In genomic region chr10:24383681-24384106, GRCh38 we compare ENCODE assay signal across 9 cellular contexts.
DNase-seq lines count a peak whose midpoint lies in the region; ATAC-seq and TF ChIP-seq lines count a peak whose summit lies in the region.
"Had no signal": no experiment of that assay in that cellular context is flagged by ENCODE, and none has a peak within 500 bp of the region (broad histone marks: within the 10 kb centered on the region; RNA-seq: fewer than 3 reads in every experiment).

No MANE protein-coding gene starts in this region.

- peak; percentile 45 to 69 for DNase-seq in NCI-H187 (lab: John Stamatoyannopoulos, UW)
- DNase-seq in NCI-H187 treated with DMSO at 0.1 percent for 48 hours (lab: John Stamatoyannopoulos, UW), result no peak
- DNase-seq in cerebellum (ENCODE audit: low spot score), result peak; percentile 10
- DNase-seq in left lung, result peak; percentile 85 to 87
- peak in 1 of 2 donors; percentile 48 for DNase-seq in stimulated activated effector memory CD8-positive, alpha-beta T cell treated with anti-CD3 and anti-CD28 coated beads, Interleukin-12 subunit alpha, Interleukin-12 subunit beta, amount 100 ng/mL, for 72 hours (ENCODE audit: low spot score in 2 of 2)

- peak overlapping the region; percentile 57 for H3K9ac ChIP-seq in OCI-LY3 (ENCODE audit: low read length)

- no peak overlapping the region for H2AFZ ChIP-seq in OCI-LY3 (ENCODE audit: low read depth, low read length)

- no peaks in the 10 kb centered on the region for H3K9me3 Mint-ChIP-seq in stimulated activated effector memory CD8-positive, alpha-beta T cell treated with anti-CD3 and anti-CD28 coated beads, Interleukin-12 subunit alpha, Interleukin-12 subunit beta, amount 100 ng/mL, for 72 hours

- H3K27ac Mint-ChIP-seq in stimulated activated effector memory CD8-positive, alpha-beta T cell treated with anti-CD3 and anti-CD28 coated beads, Interleukin-12 subunit alpha, Interleukin-12 subunit beta, amount 100 ng/mL, for 72 hours, result no peak overlapping the region
- H3K27ac Mint-ChIP-seq: B cell had no signal

- ATAC-seq in GM19455 (IDR thresholded peaks at IDR 0.05; ENCODE audit: unreplicated experiment), result peak; percentile 77
- peak; percentile 93 for ATAC-seq in HG03439 (IDR thresholded peaks at IDR 0.05; ENCODE audit: unreplicated experiment)
- ATAC-seq in left lung, result peak; percentile 94
- ATAC-seq in stimulated activated effector memory CD8-positive, alpha-beta T cell treated with anti-CD3 and anti-CD28 coated beads, Interleukin-12 subunit alpha, Interleukin-12 subunit beta, amount 100 ng/mL, for 72 hours, result peak; percentile 67

- no peaks in the 10 kb centered on the region for H4K20me1 ChIP-seq in OCI-LY3 (ENCODE audit: insufficient read depth, low read length)

- H3K4me2 ChIP-seq in OCI-LY3 (ENCODE audit: low read length), result peak overlapping the region; percentile 77

- no peaks in the 10 kb centered on the region for H3K27me3 ChIP-seq in OCI-LY3 (ENCODE audit: low read depth, low read length)
- H3K27me3 ChIP-seq in left lung, result no peaks in the 10 kb centered on the region

- no peaks in the 10 kb centered on the region for H3K4me1 Mint-ChIP-seq in stimulated activated effector memory CD8-positive, alpha-beta T cell treated with anti-CD3 and anti-CD28 coated beads, Interleukin-12 subunit alpha, Interleukin-12 subunit beta, amount 100 ng/mL, for 72 hours
- H3K4me1 Mint-ChIP-seq: B cell had no signal

- TF ChIP-seq CTCF in OCI-LY3 (IDR thresholded peaks at IDR 0.05; ENCODE audit: low read depth, low read length), result peak; percentile 21; the same call in 1 of the 2 replicates
- TF ChIP-seq CTCF in left lung (IDR thresholded peaks at IDR 0.05), result peak; percentile 26 to 34

- H3K36me3 Mint-ChIP-seq in stimulated activated effector memory CD8-positive, alpha-beta T cell treated with anti-CD3 and anti-CD28 coated beads, Interleukin-12 subunit alpha, Interleukin-12 subunit beta, amount 100 ng/mL, for 72 hours, result no peaks in the 10 kb centered on the region

- H3K9me3 ChIP-seq in OCI-LY3 (ENCODE audit: insufficient read depth, low read length) (no peaks in the 10 kb centered on the region), left lung (no peaks in the 10 kb centered on the region)

- no peak overlapping the region for H3K4me3 Mint-ChIP-seq in stimulated activated effector memory CD8-positive, alpha-beta T cell treated with anti-CD3 and anti-CD28 coated beads, Interleukin-12 subunit alpha, Interleukin-12 subunit beta, amount 100 ng/mL, for 72 hours
- H3K4me3 Mint-ChIP-seq: B cell had no signal

- H3K27ac ChIP-seq in OCI-LY3 (ENCODE audit: low read length) (peak overlapping the region; percentile 99), left lung (peak overlapping the region; percentile 38 to 73)

- H3K36me3 ChIP-seq in OCI-LY3 (replicated peaks; ENCODE audit: low read depth, low read length), result no peaks in the 10 kb centered on the region
- no peaks in the 10 kb centered on the region for H3K36me3 ChIP-seq in left lung

- intact Hi-C loops in left lung (cut with DNase I), result no loop called here

- H3K4me1 ChIP-seq in OCI-LY3 (ENCODE audit: low read length) (peaks cover 67% of the 10 kb centered on the region), left lung (peaks cover 0 to 18% of the 10 kb centered on the region in 2 donors)

- no peaks in the 10 kb centered on the region for H3K79me2 ChIP-seq in OCI-LY3 (ENCODE audit: low read length)

- H3K4me3 ChIP-seq in OCI-LY3 (ENCODE audit: low read length) (peak overlapping the region; percentile 44), left lung (no peak overlapping the region)
